Comparison of ENCODE assay signal across 16 cellular contexts in genomic region chr7:13848576-13849527, GRCh38.
A peak's percentile ranks its signal among the peaks of the same experiment; 100 is the strongest.
DNase-seq lines count a peak whose midpoint lies in the region; ATAC-seq, FAIRE-seq and TF ChIP-seq lines count a peak whose summit lies in the region.
"Had no signal": no experiment of that assay in that cellular context is flagged by ENCODE, and none has a peak within 500 bp of the region (broad histone marks: within the 10 kb centered on the region; RNA-seq: fewer than 3 reads in every experiment).

No MANE protein-coding gene starts in this region.

- H3K9ac ChIP-seq in K562 (ENCODE audit: insufficient read depth in 1 of 2, low read depth in 2 of 2, low read length in 2 of 2) = no peak overlapping the region

- H3K4me1 ChIP-seq in A673 (ENCODE audit: insufficient read depth, low read length, poor library complexity, severe bottlenecking) (peaks cover 49% of the 10 kb centered on the region), K562 (replicated peaks in 1 of 2; ENCODE audit: control insufficient read depth in 2 of 2, insufficient read depth in 2 of 2, low read length in 2 of 2) (peaks cover 0 to 10% of the 10 kb centered on the region in 2 experiments; a peak in 2 of 5 replicates)
- H3K4me1 ChIP-seq: pancreas, testis had no signal

- FAIRE-seq in K562 (lab: Jason Lieb, UNC) = peak; percentile 15
- FAIRE-seq: GM12878, pancreas had no signal

- no peak for TF ChIP-seq CTCF in A673 (conservative IDR thresholded peaks at IDR 0.05; ENCODE audit: low read depth, low read length)
- no peak for TF ChIP-seq CTCF in K562 (IDR thresholded peaks at IDR 0.05 in 2 of 3, conservative IDR thresholded peaks at IDR 0.05 in 1 of 3; ENCODE audit: insufficient read depth in 2 of 3, low read depth in 1 of 3, low read length in 3 of 3)

- H3K9me3 ChIP-seq in A673 (ENCODE audit: low read depth, low read length, poor library complexity, severe bottlenecking) (no peaks in the 10 kb centered on the region), K562 (replicated peaks; ENCODE audit: control insufficient read depth, insufficient read depth, low read depth, low read length) (no peaks in the 10 kb centered on the region)
- H3K9me3 ChIP-seq: pancreas, testis had no signal

- TF ChIP-seq RAD21 in K562 (CRISPR knock-in tag; conservative IDR thresholded peaks at IDR 0.05 in 1 of 2, IDR thresholded peaks at IDR 0.05 in 1 of 2) = no peak

- 56% methylated on average over 7 of the region's 7 CpGs for WGBS in K562 (ENCODE audit: insufficient coverage, low coverage, missing lambda C conversion rate)

- TF ChIP-seq POLR2A in K562 (conservative IDR thresholded peaks at IDR 0.05) = no peak

- no TSS peak for BruUV-seq in A673 (replicated peaks; lab: Mats Ljungman, UMichigan)
- BruUV-seq in K562 (replicated peaks; lab: Mats Ljungman, UMichigan) = no TSS peak

- TF ChIP-seq EP300 in K562 (IDR thresholded peaks at IDR 0.05; ENCODE audit: low read length) = no peak

- no peaks in the 10 kb centered on the region for H3K9me1 ChIP-seq in K562 (ENCODE audit: control insufficient read depth, insufficient read depth, low read length)

- POLR2A ChIA-PET in A673 (lab: Charles Lee; ENCODE audit: low non-redundant PET) (interaction anchor here (0.6 kb wide), 1 partner anchor 375 kb away, joined by 4 read pairs; no protein-coding TSS in a partner anchor), K562 (lab: Yijun Ruan, JAX) (interaction anchor here (1.1 kb wide), 1 partner anchor 14 kb away, joined by 3 read pairs; no protein-coding TSS in a partner anchor)

- no peaks in the 10 kb centered on the region for H3K36me3 ChIP-seq in A673 (ENCODE audit: insufficient read depth, low read length, poor library complexity, severe bottlenecking)
- H3K36me3 ChIP-seq in K562 (ENCODE audit: control insufficient read depth, insufficient read depth, low read length) = no peaks in the 10 kb centered on the region
- H3K36me3 ChIP-seq: pancreas had no signal

- H3K4me3 ChIP-seq in A673 (ENCODE audit: low read depth, low read length, poor library complexity, severe bottlenecking) (no peak overlapping the region), K562 (no peak overlapping the region)
- H3K4me3 ChIP-seq: GM12878, pancreas, testis had no signal

- H3K27me3 ChIP-seq in A673 (replicated peaks; ENCODE audit: insufficient read depth, low read depth, low read length, poor library complexity) (no peaks in the 10 kb centered on the region), K562 (ENCODE audit: control insufficient read depth in 2 of 2, insufficient read depth in 2 of 2, low read length in 2 of 2) (no peaks in the 10 kb centered on the region)
- H3K27me3 ChIP-seq: pancreas, testis had no signal

- no peak overlapping the region for H3K4me2 ChIP-seq in K562 (ENCODE audit: insufficient read depth, low read length)

- intact Hi-C loops in A673 (cut with micrococcal nuclease; ENCODE audit: unreplicated experiment) (loop anchor here (10.0 kb wide), 1 partner anchor 564 kb away; no protein-coding TSS in a partner anchor), K562 (cut with micrococcal nuclease) (no loop called here), left ventricle myocardium superior (cut with micrococcal nuclease) (no loop called here)

- peak overlapping the region; percentile 93 for H3K27ac ChIP-seq in A673 (ENCODE audit: low read depth, low read length, poor library complexity, severe bottlenecking)
- H3K27ac ChIP-seq in K562 (ENCODE audit: extremely low read depth, low read depth, low read length) = peak overlapping the region; percentile 81; the same call in 2 of the 3 replicates
- H3K27ac ChIP-seq: pancreas, testis had no signal

- H2AFZ ChIP-seq in K562 (ENCODE audit: low read depth, low read length) = peak overlapping the region; percentile 84

- CTCF ChIA-PET in A673 (lab: Charles Lee) = interaction anchor here (0.7 kb wide), 1 partner anchor 353 kb away, joined by 3 read pairs; no protein-coding TSS in a partner anchor
- CTCF ChIA-PET in K562 (lab: Yijun Ruan, JAX; ENCODE audit: low intra/inter-chr PET ratio) = no interaction called here

- ATAC-seq in K562 = peak; percentile 31
- peak; percentile 21 for ATAC-seq in left ventricle myocardium superior
- no peak for ATAC-seq in HG03135 (IDR thresholded peaks at IDR 0.05; ENCODE audit: unreplicated experiment)
- ATAC-seq: pancreas had no signal

- DNase-seq in A673 (ENCODE audit: low spot score) (no peak), HCEC 1CT (peak; percentile 16), K562 (ENCODE audit: extremely low read depth in 1 of 4, low spot score in 3 of 4) (peak in 2 of 4 experiments; percentile 10 to 20), left ventricle myocardium superior (no peak), UCSD-AML1 (lab: John Stamatoyannopoulos, UW; ENCODE audit: unreplicated experiment) (no peak), KBM-7 (no peak)
- no peak for DNase-seq in effector CD4-positive, alpha-beta T cell
- DNase-seq: activated CD4-positive, alpha-beta T cell treated with anti-CD3 and anti-CD28 coated beads, Interleukin-2, amount 10 ng/mL, durations not matched to agents 7 days and 5 days; activated T-cell treated with anti-CD3 and anti-CD28 coated beads, Interleukin-2, amount 50 U/mL, for 48 hours; DMS79 treated with DMSO at 0.1 percent for 48 hours; KG1; NCI-H526; pancreas; testis had no signal

- in situ Hi-C loops in K562 (cut with MboI) (no loop called here), KBM-7 (cut with MboI; ENCODE audit: low pct_unique_long_range_greater_than_20kb, low sequenced_read_pairs) (no loop called here)

- H3K79me2 ChIP-seq in K562 (ENCODE audit: control insufficient read depth, insufficient read depth, low read length) = no peaks in the 10 kb centered on the region

- H4K20me1 ChIP-seq in K562 (replicated peaks; ENCODE audit: control insufficient read depth, insufficient read depth, low read length) = no peaks in the 10 kb centered on the region

TF ChIP-seq in K562, 482 proteins besides CTCF, POLR2A, EP300 and RAD21 (continues in another document):
- TF ChIP-seq ZNF785 (CRISPR knock-in tag; IDR thresholded peaks at IDR 0.05) (no peak), U2AF1 (optimal IDR thresholded peaks at IDR 0.05; ENCODE audit: low read depth, low read length) (no peak), LEF1 (IDR thresholded peaks at IDR 0.05) (no peak), MYBL2 (IDR thresholded peaks at IDR 0.05; ENCODE audit: low read depth) (no peak), MYBL2 (CRISPR knock-in tag; IDR thresholded peaks at IDR 0.05; ENCODE audit: borderline replicate concordance) (no peak), HMGXB4 (CRISPR knock-in tag; IDR thresholded peaks at IDR 0.05) (no peak), ZNF589 (CRISPR knock-in tag; IDR thresholded peaks at IDR 0.05; ENCODE audit: low read depth) (no peak), NFYB (IDR thresholded peaks at IDR 0.05; ENCODE audit: extremely low read depth, insufficient read length) (no peak), PRDM10 (IDR thresholded peaks at IDR 0.05; ENCODE audit: partially characterized antibody) (no peak), FUS (optimal IDR thresholded peaks at IDR 0.05; ENCODE audit: low read depth, low read length) (no peak), BDP1 (IDR thresholded peaks at IDR 0.05; ENCODE audit: insufficient read depth, insufficient read length) (no peak), GTF2E2 (tag; IDR thresholded peaks at IDR 0.05) (no peak), ZNF445 (CRISPR knock-in tag; IDR thresholded peaks at IDR 0.05; ENCODE audit: low read depth) (no peak)
